ENCODE assay signal across 25 cellular contexts in genomic region chr9:34688329-34689161, GRCh38. TPM values are rescaled to one million over a fixed set of nuclear protein-coding genes. Genes with fewer than 3 reads are reported as not detected.
"Had no signal": no experiment of that assay in that cellular context is flagged by ENCODE, and none has a peak within 500 bp of the region (broad histone marks: within the 10 kb centered on the region; RNA-seq: fewer than 3 reads in every experiment).

No MANE protein-coding gene starts in this region.

- H3K27me3 Mint-ChIP-seq: activated CD4-positive, alpha-beta memory T cell treated with anti-CD3 and anti-CD28 coated beads for 36 hours had no signal

- H3K36me3 Mint-ChIP-seq: activated CD4-positive, alpha-beta memory T cell treated with anti-CD3 and anti-CD28 coated beads for 36 hours had no signal

- H3K27ac ChIP-seq: heart left ventricle, lower lobe of right lung, spleen, thoracic aorta, upper lobe of right lung had no signal

- H3K9me3 Mint-ChIP-seq: activated CD4-positive, alpha-beta memory T cell treated with anti-CD3 and anti-CD28 coated beads for 36 hours; activated naive CD4-positive, alpha-beta T cell treated with anti-CD3 and anti-CD28 coated beads for 36 hours; dendritic cell treated with granulocyte-macrophage colony-stimulating factor and Interleukin-4, amounts not matched to agents 40 ng/mL and 50 ng/mL, for 4 days had no signal

- H3K4me3 Mint-ChIP-seq: activated CD4-positive, alpha-beta memory T cell treated with anti-CD3 and anti-CD28 coated beads for 36 hours; activated naive CD4-positive, alpha-beta T cell treated with anti-CD3 and anti-CD28 coated beads for 36 hours; dendritic cell treated with granulocyte-macrophage colony-stimulating factor and Interleukin-4, amounts not matched to agents 40 ng/mL and 50 ng/mL, for 4 days; T-helper 17 cell had no signal

- FAIRE-seq: endometrium had no signal

- DNase-seq: activated CD4-positive, alpha-beta memory T cell treated with anti-CD3 and anti-CD28 coated beads for 36 hours; activated CD4-positive, alpha-beta T cell treated with anti-CD3 and anti-CD28 coated beads for 48 hours; activated naive CD4-positive, alpha-beta T cell treated with anti-CD3 and anti-CD28 coated beads for 36 hours; activated T-cell treated with anti-CD3 and anti-CD28 coated beads, Interleukin-2, amount 50 U/mL, for 48 hours; amygdala; effector CD4-positive, alpha-beta T cell; heart left ventricle; islet precursor cell; left colon; lower lobe of right lung; mesendoderm; mucosa of descending colon; occipital lobe; spleen; stimulated activated CD4-positive, alpha-beta T cell treated with anti-CD3 and anti-CD28 coated beads, Interleukin-4, amount 100 ng/mL, for 1 hour; stimulated activated naive CD4-positive, alpha-beta T cell; T-helper 17 cell; upper lobe of right lung had no signal

- H3K4me3 ChIP-seq: heart left ventricle, lower lobe of right lung, mucosa of descending colon, spleen, thoracic aorta, upper lobe of right lung had no signal

- H3K9me3 ChIP-seq: heart left ventricle, lower lobe of right lung, mucosa of descending colon, spleen, thoracic aorta, upper lobe of right lung had no signal

- H3K27ac Mint-ChIP-seq: activated CD4-positive, alpha-beta memory T cell treated with anti-CD3 and anti-CD28 coated beads for 36 hours; activated naive CD4-positive, alpha-beta T cell treated with anti-CD3 and anti-CD28 coated beads for 36 hours; T-helper 17 cell had no signal

- H3K36me3 ChIP-seq: heart left ventricle, lower lobe of right lung, spleen, upper lobe of right lung had no signal

- ATAC-seq: heart left ventricle, lower lobe of right lung, T-helper 17 cell, upper lobe of right lung had no signal

RNA-seq across cellular contexts. Expression of gene CCL19, which starts 2.5 kb away (rescaled TPM):
- total RNA-seq: activated CD4-positive, alpha-beta memory T cell treated with anti-CD3 and anti-CD28 coated beads for 36 hours; activated naive CD4-positive, alpha-beta T cell treated with anti-CD3 and anti-CD28 coated beads for 36 hours; cerebellum; epithelial cell of proximal tubule; fibroblast of villous mesenchyme; occipital lobe; T-helper 17 cell had no signal
- polyA plus RNA-seq: neural cell had no signal

RNA-seq across cellular contexts. Expression of gene CCL21, which starts 21.4 kb away (rescaled TPM):
- total RNA-seq: activated CD4-positive, alpha-beta memory T cell treated with anti-CD3 and anti-CD28 coated beads for 36 hours; activated naive CD4-positive, alpha-beta T cell treated with anti-CD3 and anti-CD28 coated beads for 36 hours; cerebellum; epithelial cell of proximal tubule; fibroblast of villous mesenchyme; occipital lobe; T-helper 17 cell had no signal
- polyA plus RNA-seq: neural cell had no signal

RNA-seq across cellular contexts. Expression of gene CCL27, which starts 26.1 kb away (rescaled TPM):
- total RNA-seq: cerebellum, epithelial cell of proximal tubule, fibroblast of villous mesenchyme, left colon, lower lobe of right lung, mucosa of descending colon, T-helper 17 cell, thoracic aorta, upper lobe of right lung had no signal
